30 cellular contexts compared by ENCODE assay signal in the genomic region with DNA sequence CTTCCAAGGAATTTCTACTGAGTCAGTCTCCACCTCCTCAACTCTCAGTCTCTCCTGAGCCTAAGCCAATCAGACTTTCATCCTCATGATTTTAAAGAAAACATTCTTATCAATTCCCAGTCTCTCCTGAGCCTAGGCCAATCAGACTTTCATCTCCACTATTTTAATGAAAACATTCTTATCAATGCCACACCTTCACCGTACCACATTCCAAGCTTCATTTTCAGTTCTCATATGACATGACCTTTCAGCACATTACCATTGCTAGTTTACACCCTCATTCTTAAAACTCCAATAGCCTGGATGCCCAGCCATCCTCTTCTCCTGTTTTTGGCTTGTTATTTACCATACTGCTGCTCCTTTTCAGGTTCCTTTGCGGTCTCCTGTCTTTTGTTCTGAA.
"Had no signal": no experiment of that assay in that cellular context is flagged by ENCODE, and none has a peak within 500 bp of the region (broad histone marks: within the 10 kb centered on the region; RNA-seq: fewer than 3 reads in every experiment).

No MANE protein-coding gene starts in this region.

- H3K4me1 Mint-ChIP-seq: activated CD4-positive, alpha-beta T cell treated with anti-CD3 and anti-CD28 coated beads for 36 hours; activated CD4-positive, alpha-beta T cell treated with anti-CD3 and anti-CD28 coated beads, Interleukin-2, amount 10 ng/mL, durations not matched to agents 24 days and 14 days; activated CD8-positive, alpha-beta memory T cell treated with anti-CD3 and anti-CD28 coated beads, Interleukin-2, amount 10 ng/mL, durations not matched to agents 7 days and 5 days; activated naive CD4-positive, alpha-beta T cell treated with anti-CD3 and anti-CD28 coated beads, Interleukin-2, amount 50 U/mL, for 24 hours; activated naive CD8-positive, alpha-beta T cell treated with anti-CD3 and anti-CD28 coated beads for 36 hours; activated naive CD8-positive, alpha-beta T cell treated with anti-CD3 and anti-CD28 coated beads, Interleukin-2, amount 50 U/mL, for 24 hours had no signal

- H3K4me3 Mint-ChIP-seq: activated CD4-positive, alpha-beta memory T cell treated with anti-CD3 and anti-CD28 coated beads for 36 hours; activated CD4-positive, alpha-beta T cell treated with anti-CD3 and anti-CD28 coated beads for 36 hours; activated CD4-positive, alpha-beta T cell treated with anti-CD3 and anti-CD28 coated beads, Interleukin-2, amount 10 ng/mL, durations not matched to agents 24 days and 14 days; activated CD8-positive, alpha-beta memory T cell treated with anti-CD3 and anti-CD28 coated beads, Interleukin-2, amount 10 ng/mL, durations not matched to agents 7 days and 5 days; activated CD8-positive, alpha-beta T cell treated with anti-CD3 and anti-CD28 coated beads, Interleukin-2, amount 10 ng/mL, durations not matched to agents 7 days and 5 days; activated naive CD4-positive, alpha-beta T cell treated with anti-CD3 and anti-CD28 coated beads for 36 hours; activated naive CD4-positive, alpha-beta T cell treated with anti-CD3 and anti-CD28 coated beads, Interleukin-2, amount 50 U/mL, for 24 hours; activated naive CD8-positive, alpha-beta T cell treated with anti-CD3 and anti-CD28 coated beads for 36 hours; activated naive CD8-positive, alpha-beta T cell treated with anti-CD3 and anti-CD28 coated beads, Interleukin-2, amount 50 U/mL, for 24 hours; activated T-helper 1 cell treated with anti-CD3 and anti-CD28 coated beads, Interleukin-12 subunit alpha, Interleukin-12 subunit beta, Interleukin-2, Interleukin-4 antibody, amounts not matched to agents 30 ng/mL and 10 ng/mL and 1 ng/mL, durations not matched to agents 14 hours and 24 hours and 36 hours had no signal

- H3K4me1 ChIP-seq: body of pancreas, colonic mucosa had no signal

- H3K36me3 ChIP-seq: adrenal gland, colonic mucosa, esophagus squamous epithelium, gastroesophageal sphincter had no signal

- ATAC-seq: activated CD4-positive, alpha-beta T cell treated with anti-CD3 and anti-CD28 coated beads for 36 hours; activated CD8-positive, alpha-beta memory T cell treated with anti-CD3 and anti-CD28 coated beads, Interleukin-2, amount 10 ng/mL, durations not matched to agents 7 days and 5 days; activated CD8-positive, alpha-beta T cell treated with anti-CD3 and anti-CD28 coated beads, Interleukin-2, amount 10 ng/mL, durations not matched to agents 7 days and 5 days; activated naive CD8-positive, alpha-beta T cell treated with anti-CD3 and anti-CD28 coated beads, Interleukin-2, amount 50 U/mL, for 24 hours; body of pancreas; gastroesophageal sphincter had no signal

- DNase-seq: activated CD4-positive, alpha-beta memory T cell treated with anti-CD3 and anti-CD28 coated beads for 36 hours; activated CD4-positive, alpha-beta T cell treated with anti-CD3 and anti-CD28 coated beads for 36 hours; activated CD4-positive, alpha-beta T cell treated with anti-CD3 and anti-CD28 coated beads, Interleukin-2, amount 10 ng/mL, durations not matched to agents 24 days and 14 days; activated CD4-positive, CD25-positive, alpha-beta regulatory T cell; activated CD4-positive, CD25-positive, alpha-beta regulatory T cell treated with anti-CD3 and anti-CD28 coated beads, Interleukin-2, amount 50 U/mL, for 72 hours; activated CD8-positive, alpha-beta memory T cell treated with anti-CD3 and anti-CD28 coated beads, Interleukin-2, amount 10 ng/mL, durations not matched to agents 7 days and 5 days; activated CD8-positive, alpha-beta memory T cell treated with anti-CD3 and anti-CD28 coated beads, Interleukin-2, amount 50 U/mL, for 4 hours; activated CD8-positive, alpha-beta T cell treated with anti-CD3 and anti-CD28 coated beads, Interleukin-2, amount 10 ng/mL, durations not matched to agents 7 days and 5 days; activated effector memory CD4-positive, alpha-beta T cell treated with anti-CD3 and anti-CD28 coated beads, Interleukin-2, amount 50 U/mL, for 16 hours; activated naive CD4-positive, alpha-beta T cell treated with anti-CD3 and anti-CD28 coated beads for 36 hours; activated naive CD8-positive, alpha-beta T cell treated with anti-CD3 and anti-CD28 coated beads for 36 hours; activated naive CD8-positive, alpha-beta T cell treated with anti-CD3 and anti-CD28 coated beads, Interleukin-2, amount 50 U/mL, for 24 hours; activated T-cell treated with anti-CD3 and anti-CD28 coated beads, Interleukin-2, amount 50 U/mL, for 1 hour; activated T-cell treated with anti-CD3 and anti-CD28 coated beads, Interleukin-2, amount 50 U/mL, for 48 hours; adrenal gland; amygdala; aorta; body of pancreas; caudate nucleus; cerebellar nuclear complex; colonic mucosa; effector CD8-positive, alpha-beta T cell; esophagus squamous epithelium; foreskin melanocyte; T-helper 2 cell had no signal

- H3K27ac ChIP-seq: adrenal gland, body of pancreas, colonic mucosa, epithelial cell of prostate, esophagus squamous epithelium, gastroesophageal sphincter had no signal

- H3K27me3 Mint-ChIP-seq: activated CD4-positive, alpha-beta T cell treated with anti-CD3 and anti-CD28 coated beads, Interleukin-2, amount 10 ng/mL, durations not matched to agents 24 days and 14 days; activated CD8-positive, alpha-beta memory T cell treated with anti-CD3 and anti-CD28 coated beads, Interleukin-2, amount 10 ng/mL, durations not matched to agents 7 days and 5 days had no signal

- H3K27ac Mint-ChIP-seq: activated CD4-positive, alpha-beta memory T cell treated with anti-CD3 and anti-CD28 coated beads for 36 hours; activated CD4-positive, alpha-beta T cell treated with anti-CD3 and anti-CD28 coated beads for 36 hours; activated CD4-positive, alpha-beta T cell treated with anti-CD3 and anti-CD28 coated beads, Interleukin-2, amount 10 ng/mL, durations not matched to agents 24 days and 14 days; activated CD8-positive, alpha-beta memory T cell treated with anti-CD3 and anti-CD28 coated beads, Interleukin-2, amount 10 ng/mL, durations not matched to agents 7 days and 5 days; activated CD8-positive, alpha-beta T cell treated with anti-CD3 and anti-CD28 coated beads, Interleukin-2, amount 10 ng/mL, durations not matched to agents 7 days and 5 days; activated naive CD4-positive, alpha-beta T cell treated with anti-CD3 and anti-CD28 coated beads for 36 hours; activated naive CD4-positive, alpha-beta T cell treated with anti-CD3 and anti-CD28 coated beads, Interleukin-2, amount 50 U/mL, for 24 hours; activated naive CD8-positive, alpha-beta T cell treated with anti-CD3 and anti-CD28 coated beads for 36 hours; activated naive CD8-positive, alpha-beta T cell treated with anti-CD3 and anti-CD28 coated beads, Interleukin-2, amount 50 U/mL, for 24 hours; activated T-helper 1 cell treated with anti-CD3 and anti-CD28 coated beads, Interleukin-12 subunit alpha, Interleukin-12 subunit beta, Interleukin-2, Interleukin-4 antibody, amounts not matched to agents 30 ng/mL and 10 ng/mL and 1 ng/mL, durations not matched to agents 14 hours and 24 hours and 36 hours; activated T-helper 2 cell treated with anti-CD3 and anti-CD28 coated beads, Interferon-gamma antibody, Interleukin-2, Interleukin-4, amounts not matched to agents 10 μg/mL and 5 μg/mL and 100 μg/mL, durations not matched to agents 14 hours and 24 hours and 36 hours had no signal

- H3K36me3 Mint-ChIP-seq: activated CD4-positive, alpha-beta memory T cell treated with anti-CD3 and anti-CD28 coated beads for 36 hours; activated CD8-positive, alpha-beta memory T cell treated with anti-CD3 and anti-CD28 coated beads, Interleukin-2, amount 10 ng/mL, durations not matched to agents 7 days and 5 days; activated naive CD4-positive, alpha-beta T cell treated with anti-CD3 and anti-CD28 coated beads, Interleukin-2, amount 50 U/mL, for 24 hours; activated naive CD8-positive, alpha-beta T cell treated with anti-CD3 and anti-CD28 coated beads for 36 hours had no signal

- H3K4me3 ChIP-seq: adrenal gland, body of pancreas, colonic mucosa, esophagus squamous epithelium, gastroesophageal sphincter had no signal

- H3K27me3 ChIP-seq: adrenal gland, body of pancreas, colonic mucosa, esophagus squamous epithelium, gastroesophageal sphincter had no signal

- H3K9me3 ChIP-seq: adrenal gland, body of pancreas, colonic mucosa, esophagus squamous epithelium, gastroesophageal sphincter had no signal

- H3K9me3 Mint-ChIP-seq: activated CD4-positive, alpha-beta T cell treated with anti-CD3 and anti-CD28 coated beads, Interleukin-2, amount 10 ng/mL, durations not matched to agents 24 days and 14 days; activated naive CD4-positive, alpha-beta T cell treated with anti-CD3 and anti-CD28 coated beads for 36 hours; activated naive CD4-positive, alpha-beta T cell treated with anti-CD3 and anti-CD28 coated beads, Interleukin-2, amount 50 U/mL, for 24 hours; activated naive CD8-positive, alpha-beta T cell treated with anti-CD3 and anti-CD28 coated beads for 36 hours; activated T-helper 1 cell treated with anti-CD3 and anti-CD28 coated beads, Interleukin-12 subunit alpha, Interleukin-12 subunit beta, Interleukin-2, Interleukin-4 antibody, amounts not matched to agents 30 ng/mL and 10 ng/mL and 1 ng/mL, durations not matched to agents 14 hours and 24 hours and 36 hours; activated T-helper 2 cell treated with anti-CD3 and anti-CD28 coated beads, Interferon-gamma antibody, Interleukin-2, Interleukin-4, amounts not matched to agents 10 μg/mL and 5 μg/mL and 100 μg/mL, durations not matched to agents 14 hours and 24 hours and 36 hours had no signal
